1 cellular context compared by ENCODE assay signal in the genomic region with DNA sequence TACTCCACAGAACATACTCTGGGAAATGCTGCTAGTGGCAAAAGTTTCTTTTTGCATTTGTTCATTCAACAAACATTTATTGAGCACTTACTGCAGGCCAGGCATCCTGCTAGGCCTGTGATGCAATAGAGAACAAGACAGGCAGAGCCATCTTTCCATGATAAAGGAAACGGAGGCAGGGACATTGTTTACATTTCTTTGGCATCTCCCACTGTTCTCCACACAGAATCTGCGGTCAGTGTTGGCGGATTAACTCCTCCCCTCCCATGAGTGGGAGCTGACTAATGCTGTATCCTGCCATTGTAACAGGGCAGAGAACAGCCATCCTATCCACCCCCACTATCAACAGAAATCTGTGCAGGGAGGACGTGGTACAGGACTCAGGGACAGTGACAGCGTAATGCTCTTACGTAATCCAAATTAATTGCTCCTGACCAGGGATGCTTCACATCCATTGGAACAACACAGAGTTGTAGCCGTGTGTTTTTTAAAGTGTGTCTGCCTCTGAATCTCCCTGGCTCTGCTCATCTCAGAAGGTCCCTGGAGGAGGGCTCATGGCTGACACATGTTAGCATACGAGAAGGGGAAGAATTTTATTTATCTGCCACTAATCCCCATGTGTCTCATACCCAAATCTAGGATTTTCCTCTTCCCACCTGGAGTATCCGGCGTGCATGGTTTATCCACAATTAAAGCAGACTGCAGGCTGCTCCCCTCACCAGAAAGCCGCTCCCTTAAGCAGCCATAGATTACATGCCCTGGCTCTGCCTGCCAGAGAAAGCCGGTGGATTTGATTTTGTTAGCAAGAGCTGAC.
TF ChIP-seq lines count a peak whose summit lies in the region.

No MANE protein-coding gene starts in this region.

TF ChIP-seq in IMR-90, 13 proteins besides CTCF, POLR2A, EP300 and RAD21:
- TF ChIP-seq CEBPB (IDR thresholded peaks at IDR 0.05; ENCODE audit: low read depth, low read length), result peak; percentile 97
- no peak for TF ChIP-seq MXI1 (IDR thresholded peaks at IDR 0.05; ENCODE audit: borderline replicate concordance, low read depth, low read length)
- peak; percentile 82 for TF ChIP-seq RCOR1 (IDR thresholded peaks at IDR 0.05; ENCODE audit: insufficient replicate concordance, low read length)
- peak; percentile 66 for TF ChIP-seq FOS (IDR thresholded peaks at IDR 0.05; ENCODE audit: low read depth, low read length)
- TF ChIP-seq MAFK (IDR thresholded peaks at IDR 0.05; ENCODE audit: low read depth, low read length), result peak; percentile 6; the same call in 1 of the 2 replicates
- TF ChIP-seq, protein P1, sequence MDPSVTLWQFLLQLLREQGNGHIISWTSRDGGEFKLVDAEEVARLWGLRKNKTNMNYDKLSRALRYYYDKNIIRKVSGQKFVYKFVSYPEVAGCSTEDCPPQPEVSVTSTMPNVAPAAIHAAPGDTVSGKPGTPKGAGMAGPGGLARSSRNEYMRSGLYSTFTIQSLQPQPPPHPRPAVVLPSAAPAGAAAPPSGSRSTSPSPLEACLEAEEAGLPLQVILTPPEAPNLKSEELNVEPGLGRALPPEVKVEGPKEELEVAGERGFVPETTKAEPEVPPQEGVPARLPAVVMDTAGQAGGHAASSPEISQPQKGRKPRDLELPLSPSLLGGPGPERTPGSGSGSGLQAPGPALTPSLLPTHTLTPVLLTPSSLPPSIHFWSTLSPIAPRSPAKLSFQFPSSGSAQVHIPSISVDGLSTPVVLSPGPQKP (IDR thresholded peaks at IDR 0.05; ENCODE audit: borderline replicate concordance, low read depth, low read length), result no peak
- TF ChIP-seq RFX5 (IDR thresholded peaks at IDR 0.05; ENCODE audit: low read depth, low read length), result peak; percentile 49; the same call in 1 of the 2 replicates
- peak; percentile 59 for TF ChIP-seq BHLHE40 (IDR thresholded peaks at IDR 0.05; ENCODE audit: low read depth, low read length)
- no peak for TF ChIP-seq SMC3 (IDR thresholded peaks at IDR 0.05; ENCODE audit: low read depth, low read length)
- TF ChIP-seq CHD1 (IDR thresholded peaks at IDR 0.05; ENCODE audit: low read depth, low read length), result no peak
- no peak for TF ChIP-seq NFE2L2 (IDR thresholded peaks at IDR 0.05; ENCODE audit: low read depth, low read length)
- TF ChIP-seq MAZ (IDR thresholded peaks at IDR 0.05; ENCODE audit: borderline replicate concordance, low read depth, low read length), result peak; percentile 72
